ENCODE assay signal across 8 cellular contexts in genomic region chr2:202378661-202379338, GRCh38. TPM values are rescaled to one million over a fixed set of nuclear protein-coding genes. Genes with fewer than 3 reads are reported as not detected.
DNase-seq lines count a peak whose midpoint lies in the region; ATAC-seq and TF ChIP-seq lines count a peak whose summit lies in the region.

No MANE protein-coding gene starts in this region.

- no peak for ATAC-seq in HG03460 (IDR thresholded peaks at IDR 0.05; ENCODE audit: unreplicated experiment)

- H3K27me3 Mint-ChIP-seq in Calu3 (ENCODE audit: unreplicated experiment), result no peaks in the 10 kb centered on the region

- H3K9me3 ChIP-seq in NT2/D1 (ENCODE audit: insufficient read depth, low read length) (no peaks in the 10 kb centered on the region), osteoblast (ENCODE audit: low read depth, low read length) (no peaks in the 10 kb centered on the region)

- H3K4me3 ChIP-seq in NT2/D1 (ENCODE audit: insufficient read length, low read depth) (peak overlapping the region; percentile 97), epithelial cell of esophagus (ENCODE audit: low read length) (peak overlapping the region; percentile 95), osteoblast (ENCODE audit: insufficient read depth, low read length) (peak overlapping the region; percentile 98)

- CTCF ChIA-PET in Calu3 (lab: Charles Lee), result interaction anchor here (0.6 kb wide), 1 partner anchor 160 kb away, joined by 6 read pairs; no protein-coding TSS in a partner anchor

- H4K20me1 ChIP-seq in osteoblast (ENCODE audit: insufficient read depth, low read length), result peaks cover 47% of the 10 kb centered on the region

- peak overlapping the region; percentile 85 for H3K27ac ChIP-seq in osteoblast (ENCODE audit: low read depth, low read length)

- peaks cover 46% of the 10 kb centered on the region for H3K36me3 Mint-ChIP-seq in Calu3 (ENCODE audit: insufficient read depth, unreplicated experiment)

- H3K4me3 Mint-ChIP-seq in Calu3 (ENCODE audit: low read depth, unreplicated experiment), result peak overlapping the region; percentile 73

- peaks cover 5% of the 10 kb centered on the region for H3K36me3 ChIP-seq in NT2/D1 (ENCODE audit: insufficient read depth, insufficient read length, low read length)
- H3K36me3 ChIP-seq in osteoblast (ENCODE audit: insufficient read depth, low read length), result no peaks in the 10 kb centered on the region

- H2AFZ ChIP-seq in osteoblast (ENCODE audit: low read length), result no peak overlapping the region

- no peak for TF ChIP-seq CTCF in Calu3 (IDR thresholded peaks at IDR 0.05; ENCODE audit: unreplicated experiment)
- TF ChIP-seq CTCF in epithelial cell of esophagus (IDR thresholded peaks at IDR 0.05; ENCODE audit: insufficient read depth, low read depth, low read length, missing control alignments), result no peak
- TF ChIP-seq CTCF in osteoblast (IDR thresholded peaks at IDR 0.05; ENCODE audit: extremely low read depth, low read depth, low read length), result no peak

- H3K9ac ChIP-seq in NT2/D1 (ENCODE audit: insufficient read length, low read depth), result no peak overlapping the region

- DNase-seq in Calu3 (no peak), NT2/D1 (ENCODE audit: low read depth, low spot score) (no peak), epithelial cell of esophagus (ENCODE audit: low read depth) (no peak), osteoblast (ENCODE audit: insufficient read length, low spot score, missing footprints) (no peak), NCI-H1105 (lab: John Stamatoyannopoulos, UW) (no peak), dedifferentiated amniotic fluid mesenchymal stem cell (ENCODE audit: extremely low spot score) (no peak), NCI-H69 (lab: John Stamatoyannopoulos, UW) (no peak)

- peak overlapping the region; percentile 27 for H3K27ac Mint-ChIP-seq in Calu3 (ENCODE audit: unreplicated experiment)

- no peaks in the 10 kb centered on the region for H3K4me1 ChIP-seq in NT2/D1 (ENCODE audit: insufficient read depth, insufficient read length)
- H3K4me1 ChIP-seq in osteoblast (ENCODE audit: insufficient read depth, low read length), result peaks cover 14% of the 10 kb centered on the region

- intact Hi-C loops in Calu3 (cut with micrococcal nuclease; ENCODE audit: unreplicated experiment), result no loop called here

- H3K9me3 Mint-ChIP-seq in Calu3 (ENCODE audit: low read depth, unreplicated experiment), result no peaks in the 10 kb centered on the region

- H3K79me2 ChIP-seq in osteoblast (ENCODE audit: insufficient read depth, low read length), result peaks cover 74% of the 10 kb centered on the region

- no TSS peak for BruUV-seq in Calu3 (replicated peaks; lab: Mats Ljungman, UMichigan)

- H3K27me3 ChIP-seq in NT2/D1 (ENCODE audit: insufficient read depth, insufficient read length) (no peaks in the 10 kb centered on the region), osteoblast (ENCODE audit: insufficient read depth, low read length) (no peaks in the 10 kb centered on the region)

- H3K4me2 ChIP-seq in osteoblast (ENCODE audit: insufficient read depth, low read length), result peak overlapping the region; percentile 85

- peaks cover 27% of the 10 kb centered on the region for H3K4me1 Mint-ChIP-seq in Calu3 (ENCODE audit: low read depth, unreplicated experiment)

RNA-seq across cellular contexts. Expression of gene BMPR2, which starts 2.7 kb away (rescaled TPM):
- total RNA-seq in Calu3 (2022) (40.3 and 50.1 TPM in 2 replicates), osteoblast (41.8 and 44.2 TPM in 2 replicates)
